26 cellular contexts compared by ENCODE assay signal in genomic region chr22:43482310-43482625, GRCh38.
DNase-seq lines count a peak whose midpoint lies in the region; ATAC-seq and TF ChIP-seq lines count a peak whose summit lies in the region.
"Had no signal": no experiment of that assay in that cellular context is flagged by ENCODE, and none has a peak within 500 bp of the region (broad histone marks: within the 10 kb centered on the region; RNA-seq: fewer than 3 reads in every experiment).

No MANE protein-coding gene starts in this region.

- ATAC-seq in GM23338, result no peak
- ATAC-seq in naive thymus-derived CD4-positive, alpha-beta T cell, result no peak
- no peak for ATAC-seq in activated T-helper 17 cell treated with anti-CD3 and anti-CD28 coated beads, Interleukin-2, amount 50 U/mL, for 72 hours (replicated peaks)
- ATAC-seq: left ventricle myocardium superior had no signal

- H3K4me1 ChIP-seq in BLaER1 treated with 17β-estradiol and CSF1 and Interleukin-3, amounts not matched to agents 10 nM and 100 nM, result peaks cover 36 to 55% (median 47%) of the 10 kb centered on the region in 10 experiments
- peaks cover 10% of the 10 kb centered on the region; the same call in 1 of the 2 replicates for H3K4me1 ChIP-seq in GM23338 (ENCODE audit: insufficient read depth)
- H3K4me1 ChIP-seq in naive thymus-derived CD4-positive, alpha-beta T cell (ENCODE audit: control insufficient read depth in 2 of 2, insufficient read depth in 2 of 2, low read length in 2 of 2), result no peaks in the 10 kb centered on the region
- H3K4me1 ChIP-seq: breast epithelium, colonic mucosa, Peyer's patch, prostate gland had no signal

- no peaks in the 10 kb centered on the region for H3K9me2 ChIP-seq in GM23338 (ENCODE audit: insufficient read depth)

- DNase-seq in GM23338 (ENCODE audit: low spot score), result peak; percentile 11
- no peak for DNase-seq in naive thymus-derived CD4-positive, alpha-beta T cell
- no peak for DNase-seq in activated CD4-positive, alpha-beta memory T cell treated with anti-CD3 and anti-CD28 coated beads for 36 hours
- DNase-seq in islet precursor cell, result no peak
- no peak for DNase-seq in stimulated activated CD8-positive, alpha-beta memory T cell treated with anti-CD3 and anti-CD28 coated beads, Interleukin-4, amount 100 ng/mL, for 48 hours
- DNase-seq: activated gamma-delta T cell; amniotic stem cell; colonic mucosa; DMS79 treated with DMSO at 0.1 percent for 48 hours; effector memory CD4-positive, alpha-beta T cell; left ventricle myocardium superior; MM.1S; NCI-H2107; NCI-H748 treated with DMSO at 0.1 percent for 48 hours; Peyer's patch; SHP77 treated with DMSO at 0.1 percent for 48 hours; stimulated activated CD4-positive, alpha-beta T cell treated with anti-CD3 and anti-CD28 coated beads, Interleukin-4, amount 100 ng/mL, for 1 hour; upper lobe of left lung had no signal

- H3K4me2 ChIP-seq in BLaER1 treated with 17β-estradiol and CSF1 and Interleukin-3, amounts not matched to agents 10 nM and 100 nM, result peak overlapping the region; percentile 73 to 90 (median 83)
- H3K4me2 ChIP-seq in GM23338, result peak overlapping the region; percentile 66; the same call in 1 of the 2 replicates
- H3K4me2 ChIP-seq: KMS-11 had no signal

- no peaks in the 10 kb centered on the region for H3K9me3 ChIP-seq in BLaER1 treated with 17β-estradiol and CSF1 and Interleukin-3, amounts not matched to agents 10 nM and 100 nM (replicated peaks in 1 of 11)
- no peaks in the 10 kb centered on the region for H3K9me3 ChIP-seq in naive thymus-derived CD4-positive, alpha-beta T cell (ENCODE audit: control insufficient read depth in 2 of 3, low read length in 3 of 3)
- H3K9me3 ChIP-seq: breast epithelium, colonic mucosa, Peyer's patch, prostate gland, upper lobe of left lung had no signal

- POLR2A ChIA-PET in naive thymus-derived CD4-positive, alpha-beta T cell (lab: Charles Lee), result no interaction called here
- POLR2A ChIA-PET in activated CD4-positive, alpha-beta memory T cell treated with anti-CD3 and anti-CD28 coated beads for 36 hours (lab: Charles Lee), result no interaction called here

- no peak for TF ChIP-seq CTCF in GM23338 (conservative IDR thresholded peaks at IDR 0.05; ENCODE audit: low read depth in 2 of 2)

- H3K9ac ChIP-seq in BLaER1 treated with 17β-estradiol and CSF1 and Interleukin-3, amounts not matched to agents 10 nM and 100 nM, result peak overlapping the region in 9 of 11 experiments; percentile 38 to 72 (median 56); a peak in 16 of 22 replicates
- H3K9ac ChIP-seq: KMS-11 had no signal

- H3K4me1 Mint-ChIP-seq in GM23338, result peaks cover 13% of the 10 kb centered on the region
- peaks cover 3 to 23% (median 17%) of the 10 kb centered on the region in 7 donors for H3K4me1 Mint-ChIP-seq in naive thymus-derived CD4-positive, alpha-beta T cell
- peaks cover 3% of the 10 kb centered on the region for H3K4me1 Mint-ChIP-seq in activated CD4-positive, alpha-beta memory T cell treated with anti-CD3 and anti-CD28 coated beads for 36 hours (ENCODE audit: low read depth)
- no peaks in the 10 kb centered on the region for H3K4me1 Mint-ChIP-seq in activated T-helper 17 cell treated with anti-CD3 and anti-CD28 coated beads, Interleukin-2, amount 50 U/mL, for 72 hours
- H3K4me1 Mint-ChIP-seq: mesothelial cell of epicardium had no signal

- H3K27me3 Mint-ChIP-seq in GM23338 (ENCODE audit: insufficient read depth, low read depth, poor library complexity), result peaks cover 10% of the 10 kb centered on the region
- H3K27me3 Mint-ChIP-seq in naive thymus-derived CD4-positive, alpha-beta T cell, result peaks cover 0 to 4% (median 0%) of the 10 kb centered on the region in 5 donors
- H3K27me3 Mint-ChIP-seq in activated CD4-positive, alpha-beta memory T cell treated with anti-CD3 and anti-CD28 coated beads for 36 hours, result peaks cover 2% of the 10 kb centered on the region
- peaks cover 4% of the 10 kb centered on the region for H3K27me3 Mint-ChIP-seq in activated T-helper 17 cell treated with anti-CD3 and anti-CD28 coated beads, Interleukin-2, amount 50 U/mL, for 72 hours

- peak overlapping the region in 3 of 10 experiments; percentile 28 to 49 (median 47); a peak in 3 of 20 replicates for H3K4me3 ChIP-seq in BLaER1 treated with 17β-estradiol and CSF1 and Interleukin-3, amounts not matched to agents 10 nM and 100 nM
- no peak overlapping the region for H3K4me3 ChIP-seq in GM23338
- H3K4me3 ChIP-seq in naive thymus-derived CD4-positive, alpha-beta T cell (ENCODE audit: low read length), result no peak overlapping the region
- H3K4me3 ChIP-seq: breast epithelium, colonic mucosa, Peyer's patch, prostate gland had no signal

- no peaks in the 10 kb centered on the region for H3F3A ChIP-seq in GM23338 (replicated peaks; ENCODE audit: low read depth)

- intact Hi-C loops in naive thymus-derived CD4-positive, alpha-beta T cell (cut with micrococcal nuclease), result loop anchor here in 1 of 2 donors (5.0 kb wide), 1 partner anchor 95 kb away; no protein-coding TSS in a partner anchor
- intact Hi-C loops in activated CD4-positive, alpha-beta memory T cell treated with anti-CD3 and anti-CD28 coated beads for 36 hours (cut with micrococcal nuclease), result no loop called here

- peak overlapping the region in 8 of 11 experiments; percentile 45 to 70 (median 63); a peak in 9 of 22 replicates for H3K27ac ChIP-seq in BLaER1 treated with 17β-estradiol and CSF1 and Interleukin-3, amounts not matched to agents 10 nM and 100 nM
- H3K27ac ChIP-seq in GM23338 (ENCODE audit: low read depth) (no peak overlapping the region), cingulate gyrus (ENCODE audit: low read depth, low read length) (peak overlapping the region; percentile 75)
- peak overlapping the region; percentile 61 for H3K27ac ChIP-seq in naive thymus-derived CD4-positive, alpha-beta T cell (ENCODE audit: low read depth, low read length)
- H3K27ac ChIP-seq: breast epithelium, C4-2B, colonic mucosa, KMS-11, Peyer's patch, prostate gland, upper lobe of left lung had no signal

- no peaks in the 10 kb centered on the region for H3K9me3 Mint-ChIP-seq in GM23338
- H3K9me3 Mint-ChIP-seq in naive thymus-derived CD4-positive, alpha-beta T cell, result peaks cover 0 to 2% (median 0%) of the 10 kb centered on the region in 11 donors
- H3K9me3 Mint-ChIP-seq in activated CD4-positive, alpha-beta memory T cell treated with anti-CD3 and anti-CD28 coated beads for 36 hours, result no peaks in the 10 kb centered on the region
- H3K9me3 Mint-ChIP-seq in activated T-helper 17 cell treated with anti-CD3 and anti-CD28 coated beads, Interleukin-2, amount 50 U/mL, for 72 hours, result no peaks in the 10 kb centered on the region
- H3K9me3 Mint-ChIP-seq: mesothelial cell of epicardium had no signal

- no peak overlapping the region for H3K4me3 Mint-ChIP-seq in GM23338
- H3K4me3 Mint-ChIP-seq in naive thymus-derived CD4-positive, alpha-beta T cell, result peak overlapping the region in 7 of 10 donors; percentile 1 to 92 (median 84)
- no peak overlapping the region for H3K4me3 Mint-ChIP-seq in activated CD4-positive, alpha-beta memory T cell treated with anti-CD3 and anti-CD28 coated beads for 36 hours
- no peak overlapping the region for H3K4me3 Mint-ChIP-seq in activated T-helper 17 cell treated with anti-CD3 and anti-CD28 coated beads, Interleukin-2, amount 50 U/mL, for 72 hours
- H3K4me3 Mint-ChIP-seq: mesothelial cell of epicardium had no signal

- CTCF ChIA-PET in naive thymus-derived CD4-positive, alpha-beta T cell (lab: Charles Lee), result no interaction called here
- CTCF ChIA-PET in activated CD4-positive, alpha-beta memory T cell treated with anti-CD3 and anti-CD28 coated beads for 36 hours (lab: Charles Lee), result no interaction called here

- no peaks in the 10 kb centered on the region for H3K27me3 ChIP-seq in BLaER1 treated with 17β-estradiol and CSF1 and Interleukin-3, amounts not matched to agents 10 nM and 100 nM
- H3K27me3 ChIP-seq in GM23338 (ENCODE audit: insufficient read depth), result no peaks in the 10 kb centered on the region
- no peaks in the 10 kb centered on the region for H3K27me3 ChIP-seq in naive thymus-derived CD4-positive, alpha-beta T cell (ENCODE audit: control insufficient read depth in 2 of 2, insufficient read depth in 2 of 2, low read length in 2 of 2)
- H3K27me3 ChIP-seq: colonic mucosa, Peyer's patch, upper lobe of left lung had no signal

- H2AFZ ChIP-seq in GM23338, result peak overlapping the region; percentile 81; the same call in 1 of the 2 replicates

- no peaks in the 10 kb centered on the region; a peak in 1 of 22 replicates for H4K20me1 ChIP-seq in BLaER1 treated with 17β-estradiol and CSF1 and Interleukin-3, amounts not matched to agents 10 nM and 100 nM
- no peaks in the 10 kb centered on the region for H4K20me1 ChIP-seq in GM23338 (replicated peaks; ENCODE audit: insufficient read depth)

- H3K27ac Mint-ChIP-seq in GM23338, result no peak overlapping the region
- H3K27ac Mint-ChIP-seq in naive thymus-derived CD4-positive, alpha-beta T cell, result peak overlapping the region in 7 of 9 donors; percentile 66 to 97 (median 88)
- no peak overlapping the region for H3K27ac Mint-ChIP-seq in activated CD4-positive, alpha-beta memory T cell treated with anti-CD3 and anti-CD28 coated beads for 36 hours
- H3K27ac Mint-ChIP-seq in activated T-helper 17 cell treated with anti-CD3 and anti-CD28 coated beads, Interleukin-2, amount 50 U/mL, for 72 hours, result no peak overlapping the region
- H3K27ac Mint-ChIP-seq: mesothelial cell of epicardium had no signal

- H3K36me3 ChIP-seq in BLaER1 treated with 17β-estradiol and CSF1 and Interleukin-3, amounts not matched to agents 10 nM and 100 nM, result no peaks in the 10 kb centered on the region
- H3K36me3 ChIP-seq in GM23338 (ENCODE audit: insufficient read depth), result no peaks in the 10 kb centered on the region
- no peaks in the 10 kb centered on the region for H3K36me3 ChIP-seq in naive thymus-derived CD4-positive, alpha-beta T cell (ENCODE audit: control insufficient read depth in 2 of 3, insufficient read depth in 3 of 3, low read length in 3 of 3)
- H3K36me3 ChIP-seq: breast epithelium, colonic mucosa, Peyer's patch, prostate gland, upper lobe of left lung had no signal

- H3K79me2 ChIP-seq in GM23338 (replicated peaks; ENCODE audit: insufficient read depth), result no peaks in the 10 kb centered on the region

- H3K36me3 Mint-ChIP-seq in GM23338 (ENCODE audit: low read depth), result no peaks in the 10 kb centered on the region
- no peaks in the 10 kb centered on the region for H3K36me3 Mint-ChIP-seq in naive thymus-derived CD4-positive, alpha-beta T cell
- no peaks in the 10 kb centered on the region for H3K36me3 Mint-ChIP-seq in activated CD4-positive, alpha-beta memory T cell treated with anti-CD3 and anti-CD28 coated beads for 36 hours
- no peaks in the 10 kb centered on the region for H3K36me3 Mint-ChIP-seq in activated T-helper 17 cell treated with anti-CD3 and anti-CD28 coated beads, Interleukin-2, amount 50 U/mL, for 72 hours (ENCODE audit: low read depth)
- H3K36me3 Mint-ChIP-seq: mesothelial cell of epicardium had no signal

TF ChIP-seq in GM23338, 12 proteins besides CTCF, POLR2A, EP300 and RAD21 (continues in another document):
- TF ChIP-seq ZNF114 (CRISPR knock-in tag; IDR thresholded peaks at IDR 0.05) (no peak), EZH2 (IDR thresholded peaks at IDR 0.05; ENCODE audit: low read depth, unreplicated experiment) (no peak), NANOG (IDR thresholded peaks at IDR 0.05; ENCODE audit: borderline replicate concordance) (no peak)

Comparison
In these comparisons a context has a peak if more than half of its experiments do, and no peak if none do; other contexts are left out.
1. H3K27ac Mint-ChIP-seq: peak in naive thymus-derived CD4-positive, alpha-beta T cell (7 of 9); none in GM23338 (single experiment), activated CD4-positive, alpha-beta memory T cell treated with anti-CD3 and anti-CD28 coated beads for 36 hours (single experiment) and activated T-helper 17 cell treated with anti-CD3 and anti-CD28 coated beads, Interleukin-2, amount 50 U/mL, for 72 hours (single experiment).
2. H3K4me3 Mint-ChIP-seq: peak in naive thymus-derived CD4-positive, alpha-beta T cell (7 of 10); none in GM23338 (single experiment), activated CD4-positive, alpha-beta memory T cell treated with anti-CD3 and anti-CD28 coated beads for 36 hours (single experiment) and activated T-helper 17 cell treated with anti-CD3 and anti-CD28 coated beads, Interleukin-2, amount 50 U/mL, for 72 hours (single experiment).